Comparison of ENCODE assay signal across 29 cellular contexts in genomic region chr22:47921906-47922305, GRCh38.
"Had no signal": no experiment of that assay in that cellular context is flagged by ENCODE, and none has a peak within 500 bp of the region (broad histone marks: within the 10 kb centered on the region; RNA-seq: fewer than 3 reads in every experiment).

No MANE protein-coding gene starts in this region.

- H3K27ac ChIP-seq: brain microvascular endothelial cell, esophagus squamous epithelium, gastroesophageal sphincter, heart right ventricle had no signal

- ATAC-seq: activated T-cell treated with anti-CD3 and anti-CD28 coated beads, Interleukin-2, amount 50 U/mL, for 4 hours; activated T-helper 17 cell treated with anti-CD3 and anti-CD28 coated beads, Interleukin-2, amount 50 U/mL, for 72 hours; effector memory CD8-positive, alpha-beta T cell; gastroesophageal sphincter; heart right ventricle had no signal

- H3K27me3 ChIP-seq: brain microvascular endothelial cell had no signal

- H3K36me3 ChIP-seq: brain microvascular endothelial cell, esophagus squamous epithelium, gastroesophageal sphincter, heart right ventricle had no signal

- H3K4me1 ChIP-seq: esophagus squamous epithelium, gastroesophageal sphincter, heart right ventricle had no signal

- DNase-seq: activated CD4-positive, alpha-beta memory T cell treated with anti-CD3 and anti-CD28 coated beads, Interleukin-2, amount 10 ng/mL, durations not matched to agents 7 days and 5 days; activated CD4-positive, alpha-beta T cell treated with anti-CD3 and anti-CD28 coated beads for 4 hours; activated CD4-positive, alpha-beta T cell treated with anti-CD3 and anti-CD28 coated beads, Interleukin-2, amount 10 ng/mL, durations not matched to agents 7 days and 5 days; activated CD4-positive, alpha-beta T cell treated with anti-CD3 and anti-CD28 coated beads, Interleukin-2, amount 50 U/mL, for 4 hours; activated CD4-positive, CD25-positive, alpha-beta regulatory T cell; activated CD4-positive, CD25-positive, alpha-beta regulatory T cell treated with anti-CD3 and anti-CD28 coated beads, Interleukin-2, amount 50 U/mL, for 72 hours; activated CD8-positive, alpha-beta memory T cell treated with anti-CD3 and anti-CD28 coated beads, Interleukin-2, amount 50 U/mL, for 48 hours; activated effector memory CD4-positive, alpha-beta T cell treated with Interleukin-2 at 50 U/mL for 16 hours; activated gamma-delta T cell treated with Interleukin-2 at 50 U/mL for 16 hours; activated naive CD4-positive, alpha-beta T cell treated with anti-CD3 and anti-CD28 coated beads, Interleukin-2, amount 50 U/mL, for 16 hours; activated naive CD4-positive, alpha-beta T cell treated with Interleukin-2 at 50 U/mL for 16 hours; activated T-cell treated with anti-CD3 and anti-CD28 coated beads for 4 hours; activated T-cell treated with anti-CD3 and anti-CD28 coated beads, Interleukin-2, amount 50 U/mL, for 4 hours; amniotic stem cell; anterior cingulate cortex; brain microvascular endothelial cell; cortex of kidney; dermis blood vessel endothelial cell; effector CD4-positive, alpha-beta T cell; effector memory CD8-positive, alpha-beta T cell; erythroblast; esophagus squamous epithelium; foreskin melanocyte; heart right ventricle; T-helper 2 cell had no signal

- H3K4me3 ChIP-seq: esophagus squamous epithelium, gastroesophageal sphincter, heart right ventricle had no signal

- H3K4me1 Mint-ChIP-seq: activated T-helper 17 cell treated with anti-CD3 and anti-CD28 coated beads, Interleukin-2, amount 50 U/mL, for 72 hours had no signal

- H3K4me3 Mint-ChIP-seq: activated CD4-positive, alpha-beta memory T cell treated with anti-CD3 and anti-CD28 coated beads, Interleukin-2, amount 10 ng/mL, durations not matched to agents 7 days and 5 days; activated CD4-positive, alpha-beta T cell treated with anti-CD3 and anti-CD28 coated beads, Interleukin-2, amount 10 ng/mL, durations not matched to agents 7 days and 5 days; activated naive CD8-positive, alpha-beta T cell; activated T-cell treated with anti-CD3 and anti-CD28 coated beads, Interleukin-2, amount 50 U/mL, for 4 hours; activated T-helper 17 cell treated with anti-CD3 and anti-CD28 coated beads, Interleukin-2, amount 50 U/mL, for 72 hours; central memory CD8-positive, alpha-beta T cell; effector memory CD8-positive, alpha-beta T cell had no signal

- H3K9me3 ChIP-seq: esophagus squamous epithelium had no signal

- H3K9me3 Mint-ChIP-seq: activated CD4-positive, alpha-beta T cell treated with anti-CD3 and anti-CD28 coated beads, Interleukin-2, amount 10 ng/mL, durations not matched to agents 7 days and 5 days; activated T-cell treated with anti-CD3 and anti-CD28 coated beads, Interleukin-2, amount 50 U/mL, for 4 hours; activated T-helper 17 cell treated with anti-CD3 and anti-CD28 coated beads, Interleukin-2, amount 50 U/mL, for 72 hours; effector memory CD8-positive, alpha-beta T cell had no signal

- H3K36me3 Mint-ChIP-seq: activated naive CD8-positive, alpha-beta T cell had no signal

- H3K27me3 Mint-ChIP-seq: activated CD4-positive, alpha-beta memory T cell treated with anti-CD3 and anti-CD28 coated beads, Interleukin-2, amount 10 ng/mL, durations not matched to agents 7 days and 5 days; activated CD4-positive, alpha-beta T cell treated with anti-CD3 and anti-CD28 coated beads, Interleukin-2, amount 10 ng/mL, durations not matched to agents 7 days and 5 days; activated naive CD8-positive, alpha-beta T cell had no signal

- H3K27ac Mint-ChIP-seq: activated CD4-positive, alpha-beta memory T cell treated with anti-CD3 and anti-CD28 coated beads, Interleukin-2, amount 10 ng/mL, durations not matched to agents 7 days and 5 days; activated CD4-positive, alpha-beta T cell treated with anti-CD3 and anti-CD28 coated beads, Interleukin-2, amount 10 ng/mL, durations not matched to agents 7 days and 5 days; activated naive CD8-positive, alpha-beta T cell; activated T-helper 17 cell treated with anti-CD3 and anti-CD28 coated beads, Interleukin-2, amount 50 U/mL, for 72 hours; effector memory CD8-positive, alpha-beta T cell had no signal
